In the genomic region with DNA sequence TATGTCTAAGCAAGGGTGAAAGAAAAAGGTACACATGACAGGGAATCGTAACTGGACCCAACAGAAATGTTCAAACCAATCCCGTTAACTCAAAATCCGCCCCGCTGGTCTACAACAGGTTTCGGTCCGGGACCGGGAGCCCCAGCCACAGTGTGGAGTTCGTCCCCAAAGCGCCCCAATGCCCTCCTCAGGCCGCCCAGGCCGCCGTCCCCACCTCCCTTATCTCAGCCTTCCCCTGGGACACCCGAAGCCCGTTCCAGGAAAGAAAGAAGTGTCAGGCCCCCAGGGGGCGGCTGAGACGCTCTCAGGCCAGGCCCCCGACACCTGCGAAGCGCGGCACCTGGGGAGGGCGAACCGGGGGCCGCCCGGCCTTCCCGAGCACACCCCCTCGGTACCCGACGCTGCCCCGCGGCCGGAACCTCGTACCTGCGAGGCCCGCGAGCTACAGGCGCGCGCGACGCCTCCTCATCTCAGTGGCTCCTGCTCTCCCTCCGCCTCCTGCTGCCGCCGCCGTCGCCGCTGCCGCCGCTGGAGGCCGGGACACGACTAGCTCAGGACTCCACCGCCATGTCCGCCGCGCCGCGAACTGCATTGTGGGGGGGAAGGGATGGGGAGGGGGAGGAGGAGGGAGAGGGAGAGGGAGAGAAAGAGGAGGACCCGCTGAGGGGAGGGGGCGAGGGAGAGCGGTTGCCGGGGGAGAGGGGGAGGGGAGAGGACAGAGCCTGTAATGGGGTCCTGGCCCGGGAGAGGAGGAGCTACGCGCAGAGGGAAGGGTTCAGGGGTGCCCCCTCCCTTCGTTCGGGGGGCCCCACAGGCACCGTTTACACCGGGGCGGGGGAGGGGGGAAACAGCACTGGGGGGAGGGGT, we compare ENCODE assay signal across 8 cellular contexts.
DNase-seq lines count a peak whose midpoint lies in the region; ATAC-seq and TF ChIP-seq lines count a peak whose summit lies in the region.

A gene with protein sequence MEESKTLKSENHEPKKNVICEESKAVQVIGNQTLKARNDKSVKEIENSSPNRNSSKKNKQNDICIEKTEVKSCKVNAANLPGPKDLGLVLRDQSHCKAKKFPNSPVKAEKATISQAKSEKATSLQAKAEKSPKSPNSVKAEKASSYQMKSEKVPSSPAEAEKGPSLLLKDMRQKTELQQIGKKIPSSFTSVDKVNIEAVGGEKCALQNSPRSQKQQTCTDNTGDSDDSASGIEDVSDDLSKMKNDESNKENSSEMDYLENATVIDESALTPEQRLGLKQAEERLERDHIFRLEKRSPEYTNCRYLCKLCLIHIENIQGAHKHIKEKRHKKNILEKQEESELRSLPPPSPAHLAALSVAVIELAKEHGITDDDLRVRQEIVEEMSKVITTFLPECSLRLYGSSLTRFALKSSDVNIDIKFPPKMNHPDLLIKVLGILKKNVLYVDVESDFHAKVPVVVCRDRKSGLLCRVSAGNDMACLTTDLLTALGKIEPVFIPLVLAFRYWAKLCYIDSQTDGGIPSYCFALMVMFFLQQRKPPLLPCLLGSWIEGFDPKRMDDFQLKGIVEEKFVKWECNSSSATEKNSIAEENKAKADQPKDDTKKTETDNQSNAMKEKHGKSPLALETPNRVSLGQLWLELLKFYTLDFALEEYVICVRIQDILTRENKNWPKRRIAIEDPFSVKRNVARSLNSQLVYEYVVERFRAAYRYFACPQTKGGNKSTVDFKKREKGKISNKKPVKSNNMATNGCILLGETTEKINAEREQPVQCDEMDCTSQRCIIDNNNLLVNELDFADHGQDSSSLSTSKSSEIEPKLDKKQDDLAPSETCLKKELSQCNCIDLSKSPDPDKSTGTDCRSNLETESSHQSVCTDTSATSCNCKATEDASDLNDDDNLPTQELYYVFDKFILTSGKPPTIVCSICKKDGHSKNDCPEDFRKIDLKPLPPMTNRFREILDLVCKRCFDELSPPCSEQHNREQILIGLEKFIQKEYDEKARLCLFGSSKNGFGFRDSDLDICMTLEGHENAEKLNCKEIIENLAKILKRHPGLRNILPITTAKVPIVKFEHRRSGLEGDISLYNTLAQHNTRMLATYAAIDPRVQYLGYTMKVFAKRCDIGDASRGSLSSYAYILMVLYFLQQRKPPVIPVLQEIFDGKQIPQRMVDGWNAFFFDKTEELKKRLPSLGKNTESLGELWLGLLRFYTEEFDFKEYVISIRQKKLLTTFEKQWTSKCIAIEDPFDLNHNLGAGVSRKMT (N-terminal part only) (minus strand): TSS at position 588 of the 867 bp plus-strand sequence. CDS start 26,812 bp downstream, outside the sequence.

- peak within 1 kb of the TSS; percentile 88 for H3K4me3 ChIP-seq in choroid plexus epithelial cell (ENCODE audit: low read depth, low read length)

- DNase-seq in SIG-M5 treated with dmso at 0.1 percent for 504 hours (lab: John Stamatoyannopoulos, UW; ENCODE audit: unreplicated experiment) (peak; percentile 62), SIG-M5 (lab: John Stamatoyannopoulos, UW) (no peak), NCI-H226 (peak; percentile 49), choroid plexus epithelial cell (ENCODE audit: low read depth) (peak; percentile 80), kidney tubule cell (ENCODE audit: low spot score) (peak; percentile 78)
- DNase-seq in activated CD4-positive, alpha-beta T cell treated with anti-CD3 and anti-CD28 coated beads for 1 hour: peak; percentile 54
- peak; percentile 72 to 73 for DNase-seq in stimulated activated CD4-positive, alpha-beta T cell treated with anti-CD3 and anti-CD28 coated beads, Interleukin-15, amount 100 ng/mL, for 48 hours (ENCODE audit: low read depth in 2 of 2)

- ATAC-seq in HG03095 (IDR thresholded peaks at IDR 0.05; ENCODE audit: unreplicated experiment): peak; percentile 33

- TF ChIP-seq CTCF in choroid plexus epithelial cell (conservative IDR thresholded peaks at IDR 0.05; ENCODE audit: low read depth, low read length): no peak
